ENCODE assay signal across 1 cellular context in the genomic region with DNA sequence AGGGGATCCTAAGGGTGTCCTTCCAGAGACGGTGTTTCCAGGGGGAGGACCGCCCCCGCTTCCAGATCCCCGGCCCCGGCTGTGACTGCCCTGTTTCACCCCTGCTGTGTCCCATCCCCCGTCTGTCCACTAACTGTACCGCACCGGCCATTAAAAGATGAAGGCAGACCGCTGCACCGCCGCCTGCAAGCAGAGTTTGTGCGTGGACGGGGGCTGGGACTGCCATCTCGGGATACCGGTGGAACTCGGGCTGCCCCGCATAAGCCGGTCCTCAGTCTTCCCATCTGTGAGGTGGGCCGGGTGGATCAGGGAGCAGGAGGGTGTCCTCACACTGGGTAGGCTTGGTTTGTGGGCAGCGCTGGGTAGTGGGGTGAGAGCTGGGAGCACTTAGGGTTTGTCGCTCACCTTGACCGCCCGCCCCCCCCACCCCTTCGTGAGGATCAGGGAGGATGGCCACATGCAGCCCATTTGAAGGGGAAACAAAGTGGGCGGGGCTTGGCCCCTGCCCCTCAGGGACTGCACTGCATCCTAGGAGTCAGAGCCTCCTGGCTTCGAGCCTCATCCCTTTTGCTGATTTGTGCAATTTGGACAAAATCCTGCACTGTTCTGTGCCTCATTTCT.
TF ChIP-seq lines count a peak whose summit lies in the region.

No MANE protein-coding gene starts in this region.

TF ChIP-seq in HepG2, 621 proteins besides CTCF, POLR2A, EP300 and RAD21:
- no peak for TF ChIP-seq NFKBIZ (CRISPR knock-in tag; IDR thresholded peaks at IDR 0.05)
- 0 out of 2 replicates have a peak, but pooled peaks have one; percentile 9 for TF ChIP-seq HNRNPL (IDR thresholded peaks at IDR 0.05; ENCODE audit: low read depth, low read length)
- no peak for TF ChIP-seq ZBTB14 (CRISPR knock-in tag; IDR thresholded peaks at IDR 0.05)
- TF ChIP-seq ZSCAN30 (CRISPR knock-in tag; IDR thresholded peaks at IDR 0.05): no peak
- no peak for TF ChIP-seq ZNF746 (CRISPR knock-in tag; IDR thresholded peaks at IDR 0.05)
- TF ChIP-seq CREBL2 (CRISPR knock-in tag; IDR thresholded peaks at IDR 0.05; ENCODE audit: borderline replicate concordance): no peak
- peak; percentile 77 for TF ChIP-seq AGO2 (optimal IDR thresholded peaks at IDR 0.05; ENCODE audit: low read depth, low read length)
- no peak for TF ChIP-seq BRCA1 (CRISPR knock-in tag; IDR thresholded peaks at IDR 0.05)
- TF ChIP-seq, protein P1, sequence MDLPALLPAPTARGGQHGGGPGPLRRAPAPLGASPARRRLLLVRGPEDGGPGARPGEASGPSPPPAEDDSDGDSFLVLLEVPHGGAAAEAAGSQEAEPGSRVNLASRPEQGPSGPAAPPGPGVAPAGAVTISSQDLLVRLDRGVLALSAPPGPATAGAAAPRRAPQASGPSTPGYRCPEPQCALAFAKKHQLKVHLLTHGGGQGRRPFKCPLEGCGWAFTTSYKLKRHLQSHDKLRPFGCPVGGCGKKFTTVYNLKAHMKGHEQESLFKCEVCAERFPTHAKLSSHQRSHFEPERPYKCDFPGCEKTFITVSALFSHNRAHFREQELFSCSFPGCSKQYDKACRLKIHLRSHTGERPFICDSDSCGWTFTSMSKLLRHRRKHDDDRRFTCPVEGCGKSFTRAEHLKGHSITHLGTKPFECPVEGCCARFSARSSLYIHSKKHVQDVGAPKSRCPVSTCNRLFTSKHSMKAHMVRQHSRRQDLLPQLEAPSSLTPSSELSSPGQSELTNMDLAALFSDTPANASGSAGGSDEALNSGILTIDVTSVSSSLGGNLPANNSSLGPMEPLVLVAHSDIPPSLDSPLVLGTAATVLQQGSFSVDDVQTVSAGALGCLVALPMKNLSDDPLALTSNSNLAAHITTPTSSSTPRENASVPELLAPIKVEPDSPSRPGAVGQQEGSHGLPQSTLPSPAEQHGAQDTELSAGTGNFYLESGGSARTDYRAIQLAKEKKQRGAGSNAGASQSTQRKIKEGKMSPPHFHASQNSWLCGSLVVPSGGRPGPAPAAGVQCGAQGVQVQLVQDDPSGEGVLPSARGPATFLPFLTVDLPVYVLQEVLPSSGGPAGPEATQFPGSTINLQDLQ (CRISPR knock-in tag; IDR thresholded peaks at IDR 0.05): no peak
- TF ChIP-seq ZNF629 (CRISPR knock-in tag; conservative IDR thresholded peaks at IDR 0.05): peak; percentile 80
- no peak for TF ChIP-seq HOXA9 (CRISPR knock-in tag; IDR thresholded peaks at IDR 0.05; ENCODE audit: borderline replicate concordance)
